ENCODE assay signal across 23 cellular contexts in the genomic region with DNA sequence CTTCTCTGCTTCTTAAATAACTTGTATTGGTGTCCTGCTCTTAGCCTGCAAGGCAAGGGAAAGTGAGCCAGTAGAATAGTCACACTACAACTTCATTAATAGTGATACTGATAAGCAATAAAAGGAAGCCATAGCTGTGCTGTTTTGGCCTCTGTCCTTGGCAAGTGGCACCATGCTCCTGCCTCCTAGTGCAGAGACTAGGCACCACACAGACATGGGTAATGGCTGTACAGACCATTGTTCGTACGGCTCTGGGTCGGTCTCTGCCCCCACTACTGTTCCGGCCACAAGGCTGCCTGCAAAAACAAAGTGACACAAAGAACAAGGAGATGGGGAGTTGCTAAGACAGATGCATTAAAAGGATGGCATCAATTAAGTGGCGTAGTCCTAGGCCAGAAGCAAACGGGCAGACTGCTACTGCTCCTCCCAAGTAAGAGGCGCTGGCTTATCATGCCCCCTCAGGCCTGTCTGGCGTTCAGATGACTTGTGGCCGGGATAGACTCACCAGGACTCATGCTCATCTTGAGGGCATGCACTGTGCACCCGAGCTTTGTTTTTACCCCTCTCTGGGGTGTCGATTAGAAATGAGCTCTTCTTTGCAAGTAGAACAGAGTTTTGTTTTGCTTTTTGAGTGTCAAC.
DNase-seq lines count a peak whose midpoint lies in the region; ATAC-seq, FAIRE-seq and TF ChIP-seq lines count a peak whose summit lies in the region.
"Had no signal": no experiment of that assay in that cellular context is flagged by ENCODE, and none has a peak within 500 bp of the region (broad histone marks: within the 10 kb centered on the region; RNA-seq: fewer than 3 reads in every experiment).

No MANE protein-coding gene starts in this region.

- H3K4me3 ChIP-seq in K562, result no peak overlapping the region
- H3K4me3 ChIP-seq in right cardiac atrium (ENCODE audit: low read length), result no peak overlapping the region
- H3K4me3 ChIP-seq: left lung, skin epidermis had no signal

- H3K27me3 ChIP-seq in K562 (ENCODE audit: control insufficient read depth in 2 of 2, insufficient read depth in 2 of 2, low read length in 2 of 2), result no peaks in the 10 kb centered on the region
- no peaks in the 10 kb centered on the region for H3K27me3 ChIP-seq in right cardiac atrium (ENCODE audit: control insufficient read depth, insufficient read depth)
- H3K27me3 ChIP-seq: left lung had no signal

- H2AFZ ChIP-seq in K562 (ENCODE audit: low read depth, low read length), result no peak overlapping the region

- DNase-seq in RPMI7951 (ENCODE audit: low read depth), result peak; percentile 32
- peak in 1 of 4 experiments; percentile 21 for DNase-seq in K562 (ENCODE audit: extremely low read depth in 1 of 4, low spot score in 3 of 4)
- DNase-seq in right cardiac atrium, result no peak
- DNase-seq in KBM-7, result no peak
- DNase-seq: activated CD4-positive, alpha-beta T cell treated with anti-CD3 and anti-CD28 coated beads for 36 hours; CD4-positive, alpha-beta T cell; DMS153; GF-D8; KG1; left lung; NCI-H2171 treated with DMSO at 0.1 percent for 48 hours; NCI-H526; posterior cingulate gyrus; stimulated activated CD4-positive, alpha-beta T cell treated with anti-CD3 and anti-CD28 coated beads, Interleukin-2, amount 100 ng/mL, for 24 hours; SW 1271 had no signal

- H3K4me2 ChIP-seq in K562 (ENCODE audit: insufficient read depth, low read length), result no peak overlapping the region

- H3K4me1 ChIP-seq in K562 (replicated peaks in 1 of 2; ENCODE audit: control insufficient read depth in 2 of 2, insufficient read depth in 2 of 2, low read length in 2 of 2) (peaks cover 8 to 13% of the 10 kb centered on the region in 2 experiments; a peak in 3 of 5 replicates), right cardiac atrium (ENCODE audit: control insufficient read depth, insufficient read depth, low read length) (peaks cover 25% of the 10 kb centered on the region)

- no peak overlapping the region for H3K27ac ChIP-seq in K562 (ENCODE audit: extremely low read depth, low read depth, low read length)
- no peak overlapping the region for H3K27ac ChIP-seq in right cardiac atrium (ENCODE audit: low read length)
- peak overlapping the region; percentile 23 for H3K27ac ChIP-seq in temporal lobe (ENCODE audit: low read depth, low read length)
- H3K27ac ChIP-seq: left lung, skin epidermis had no signal

- H3K9me3 ChIP-seq in K562 (replicated peaks; ENCODE audit: control insufficient read depth, insufficient read depth, low read depth, low read length), result no peaks in the 10 kb centered on the region
- no peaks in the 10 kb centered on the region for H3K9me3 ChIP-seq in right cardiac atrium (ENCODE audit: control insufficient read depth, low read length)
- H3K9me3 ChIP-seq: left lung had no signal

- BruUV-seq in K562 (replicated peaks; lab: Mats Ljungman, UMichigan), result no TSS peak

- CTCF ChIA-PET in K562 (lab: Yijun Ruan, JAX; ENCODE audit: low intra/inter-chr PET ratio), result no interaction called here

- intact Hi-C loops in K562 (cut with micrococcal nuclease) (no loop called here), right cardiac atrium (cut with DNase I) (loop anchor here in 1 of 4 donors (10.0 kb wide), 1 partner anchor 52 kb away; no protein-coding TSS in a partner anchor)

- no peaks in the 10 kb centered on the region for H3K9me1 ChIP-seq in K562 (ENCODE audit: control insufficient read depth, insufficient read depth, low read length)

- H3K4me3 Mint-ChIP-seq in stimulated activated memory B cell treated with anti-CD40 and anti-IgM and Interleukin-4, amounts not matched to agents 10 μg/mL and 1 μg/mL and 100 μg/mL, for 72 hours, result no peak overlapping the region
- H3K4me3 Mint-ChIP-seq: activated CD4-positive, alpha-beta T cell treated with anti-CD3 and anti-CD28 coated beads for 36 hours; activated naive CD8-positive, alpha-beta T cell; CD4-positive, alpha-beta T cell; nephron; stimulated activated effector memory CD8-positive, alpha-beta T cell treated with anti-CD3 and anti-CD28 coated beads, Interleukin-12 subunit alpha, Interleukin-12 subunit beta, amount 100 ng/mL, for 72 hours had no signal

- peaks cover 15% of the 10 kb centered on the region for H4K20me1 ChIP-seq in K562 (replicated peaks; ENCODE audit: control insufficient read depth, insufficient read depth, low read length)

- 45% methylated on average over 11 of the region's 11 CpGs for WGBS in K562 (ENCODE audit: insufficient coverage, low coverage, missing lambda C conversion rate)
- 84% methylated on average over 11 of the region's 11 CpGs for WGBS in right cardiac atrium

- no peak for TF ChIP-seq CTCF in K562 (IDR thresholded peaks at IDR 0.05 in 2 of 3, conservative IDR thresholded peaks at IDR 0.05 in 1 of 3; ENCODE audit: insufficient read depth in 2 of 3, low read depth in 1 of 3, low read length in 3 of 3)

- peak; percentile 63 for ATAC-seq in K562
- peak; percentile 48 to 53 for ATAC-seq in right cardiac atrium
- no peak for ATAC-seq in stimulated activated memory B cell treated with anti-CD40 and anti-IgM and Interleukin-4, amounts not matched to agents 10 μg/mL and 1 μg/mL and 100 μg/mL, for 72 hours
- no peak for ATAC-seq in GM19467 (IDR thresholded peaks at IDR 0.05; ENCODE audit: unreplicated experiment)
- ATAC-seq: activated CD4-positive, alpha-beta T cell treated with anti-CD3 and anti-CD28 coated beads for 36 hours; left lung; stimulated activated effector memory CD8-positive, alpha-beta T cell treated with anti-CD3 and anti-CD28 coated beads, Interleukin-12 subunit alpha, Interleukin-12 subunit beta, amount 100 ng/mL, for 72 hours had no signal

- no peaks in the 10 kb centered on the region for H3K36me3 ChIP-seq in K562 (ENCODE audit: control insufficient read depth, insufficient read depth, low read length)
- H3K36me3 ChIP-seq: left lung had no signal

- TF ChIP-seq POLR2A in K562 (conservative IDR thresholded peaks at IDR 0.05), result no peak

- FAIRE-seq in K562 (lab: Jason Lieb, UNC), result no peak
- FAIRE-seq: colon had no signal

- H3K27me3 Mint-ChIP-seq in stimulated activated memory B cell treated with anti-CD40 and anti-IgM and Interleukin-4, amounts not matched to agents 10 μg/mL and 1 μg/mL and 100 μg/mL, for 72 hours, result no peaks in the 10 kb centered on the region
- H3K27me3 Mint-ChIP-seq: activated CD4-positive, alpha-beta T cell treated with anti-CD3 and anti-CD28 coated beads for 36 hours; activated naive CD8-positive, alpha-beta T cell; CD4-positive, alpha-beta T cell had no signal

- no peaks in the 10 kb centered on the region for H3K79me2 ChIP-seq in K562 (ENCODE audit: control insufficient read depth, insufficient read depth, low read length)

- TF ChIP-seq EP300 in K562 (IDR thresholded peaks at IDR 0.05; ENCODE audit: low read length), result no peak

- peaks cover 91% of the 10 kb centered on the region for H3K4me1 Mint-ChIP-seq in stimulated activated memory B cell treated with anti-CD40 and anti-IgM and Interleukin-4, amounts not matched to agents 10 μg/mL and 1 μg/mL and 100 μg/mL, for 72 hours

- no peak for TF ChIP-seq RAD21 in K562 (CRISPR knock-in tag; conservative IDR thresholded peaks at IDR 0.05 in 1 of 2, IDR thresholded peaks at IDR 0.05 in 1 of 2)

- H3K27ac Mint-ChIP-seq in stimulated activated memory B cell treated with anti-CD40 and anti-IgM and Interleukin-4, amounts not matched to agents 10 μg/mL and 1 μg/mL and 100 μg/mL, for 72 hours, result no peak overlapping the region
- H3K27ac Mint-ChIP-seq: activated CD4-positive, alpha-beta T cell treated with anti-CD3 and anti-CD28 coated beads for 36 hours; activated naive CD8-positive, alpha-beta T cell; CD4-positive, alpha-beta T cell; nephron; stimulated activated effector memory CD8-positive, alpha-beta T cell treated with anti-CD3 and anti-CD28 coated beads, Interleukin-12 subunit alpha, Interleukin-12 subunit beta, amount 100 ng/mL, for 72 hours had no signal

- POLR2A ChIA-PET in K562 (lab: Yijun Ruan, JAX), result interaction anchor here (0.6 to 1.3 kb wide), 4 partner anchors 9 to 1537 kb away, joined by 3 to 4 read pairs (median 3); no protein-coding TSS in a partner anchor

- no peak overlapping the region for H3K9ac ChIP-seq in K562 (ENCODE audit: insufficient read depth in 1 of 2, low read depth in 2 of 2, low read length in 2 of 2)

- in situ Hi-C loops in K562 (cut with MboI) (no loop called here), KBM-7 (cut with MboI; ENCODE audit: low pct_unique_long_range_greater_than_20kb, low sequenced_read_pairs) (no loop called here)

- H3K9me3 Mint-ChIP-seq in stimulated activated memory B cell treated with anti-CD40 and anti-IgM and Interleukin-4, amounts not matched to agents 10 μg/mL and 1 μg/mL and 100 μg/mL, for 72 hours, result no peaks in the 10 kb centered on the region
- H3K9me3 Mint-ChIP-seq: CD4-positive, alpha-beta T cell; nephron; stimulated activated effector memory CD8-positive, alpha-beta T cell treated with anti-CD3 and anti-CD28 coated beads, Interleukin-12 subunit alpha, Interleukin-12 subunit beta, amount 100 ng/mL, for 72 hours had no signal

- no peaks in the 10 kb centered on the region for H3K36me3 Mint-ChIP-seq in stimulated activated memory B cell treated with anti-CD40 and anti-IgM and Interleukin-4, amounts not matched to agents 10 μg/mL and 1 μg/mL and 100 μg/mL, for 72 hours
- H3K36me3 Mint-ChIP-seq: stimulated activated effector memory CD8-positive, alpha-beta T cell treated with anti-CD3 and anti-CD28 coated beads, Interleukin-12 subunit alpha, Interleukin-12 subunit beta, amount 100 ng/mL, for 72 hours had no signal

TF ChIP-seq in K562, 482 proteins besides CTCF, POLR2A, EP300 and RAD21:
- TF ChIP-seq TAL1 (IDR thresholded peaks at IDR 0.05), result peak; percentile 8; the same call in 1 of the 2 replicates
- peak; percentile 53 for TF ChIP-seq CBFA2T3 (IDR thresholded peaks at IDR 0.05)
- no peak for TF ChIP-seq ZNF780A (CRISPR knock-in tag; IDR thresholded peaks at IDR 0.05)
- no peak for TF ChIP-seq SAFB (IDR thresholded peaks at IDR 0.05; ENCODE audit: borderline replicate concordance, low read depth, low read length)
- no peak for TF ChIP-seq LARP7 (IDR thresholded peaks at IDR 0.05)
- TF ChIP-seq CBFA2T2 (conservative IDR thresholded peaks at IDR 0.05), result no peak; the same call in 1 of the 2 replicates
- no peak for TF ChIP-seq RUNX1 (IDR thresholded peaks at IDR 0.05; ENCODE audit: low read depth)

Comparison
In these comparisons a context has a peak if more than half of its experiments do, and no peak if none do; other contexts are left out.
1. ATAC-seq: peak in K562 (single experiment) and right cardiac atrium (2 of 2); none in stimulated activated memory B cell treated with anti-CD40 and anti-IgM and Interleukin-4, amounts not matched to agents 10 μg/mL and 1 μg/mL and 100 μg/mL, for 72 hours (single experiment) and GM19467 (single experiment).